In the genomic region with DNA sequence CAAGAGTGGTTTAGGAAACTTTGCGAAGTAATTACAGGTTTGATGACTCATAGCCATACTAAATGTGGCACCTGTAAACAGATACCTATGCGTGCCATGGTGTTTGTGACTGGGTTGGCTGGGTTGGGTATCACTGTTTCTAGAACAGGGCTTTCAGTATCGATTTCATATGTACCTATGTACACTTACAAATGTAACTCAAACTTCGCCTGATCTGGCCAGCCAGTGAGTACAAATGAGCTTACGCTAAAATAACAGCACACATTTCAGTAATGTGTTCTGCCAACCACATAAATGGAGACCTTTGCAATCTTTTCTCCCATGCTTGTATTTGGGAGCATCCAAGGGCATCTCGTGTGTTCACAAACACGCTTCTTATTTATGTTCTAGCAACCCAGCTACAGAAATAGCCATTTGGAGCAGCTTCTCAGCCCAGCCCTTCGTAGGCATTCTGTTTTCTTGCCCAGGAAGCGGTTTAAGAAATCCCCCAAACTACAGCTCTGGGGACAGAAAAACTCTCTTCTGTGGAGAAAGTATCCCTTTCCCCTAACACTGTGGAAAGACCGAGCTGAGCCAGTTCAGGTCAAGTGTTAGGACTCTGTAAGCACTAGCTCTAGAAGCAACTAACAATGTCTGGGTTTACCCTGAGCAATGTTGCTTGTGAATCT, we compare ENCODE assay signal across 9 cellular contexts. TPM values are rescaled to one million over a fixed set of nuclear protein-coding genes. Genes with fewer than 3 reads are reported as not detected.
DNase-seq lines count a peak whose midpoint lies in the region; ATAC-seq, FAIRE-seq and TF ChIP-seq lines count a peak whose summit lies in the region.
"Had no signal": no experiment of that assay in that cellular context is flagged by ENCODE, and none has a peak within 500 bp of the region (broad histone marks: within the 10 kb centered on the region; RNA-seq: fewer than 3 reads in every experiment).

No MANE protein-coding gene starts in this region.

- intact Hi-C loops in HepG2 (cut with micrococcal nuclease; ENCODE audit: unreplicated experiment): no loop called here

- TF ChIP-seq CTCF in GM23338 (conservative IDR thresholded peaks at IDR 0.05; ENCODE audit: low read depth in 2 of 2) (no peak), HepG2 (CRISPR knock-in tag; IDR thresholded peaks at IDR 0.05) (no peak)

- POLR2A ChIA-PET in HepG2 (lab: Yijun Ruan, JAX): no interaction called here

- no peak overlapping the region for H3K27ac ChIP-seq in GM23338 (ENCODE audit: low read depth)
- no peak overlapping the region for H3K27ac ChIP-seq in HepG2 (ENCODE audit: extremely low read length, insufficient read depth, low read length)

- H3K27me3 ChIP-seq in GM23338 (ENCODE audit: insufficient read depth): no peaks in the 10 kb centered on the region
- no peaks in the 10 kb centered on the region for H3K27me3 ChIP-seq in HepG2 (ENCODE audit: control insufficient read depth in 1 of 2, insufficient read depth in 2 of 2, low read length in 2 of 2)

- no peak overlapping the region; the same call in 1 of the 2 replicates for H3K27ac Mint-ChIP-seq in GM23338
- peak overlapping the region; percentile 88 for H3K27ac Mint-ChIP-seq in activated naive CD4-positive, alpha-beta T cell treated with anti-CD3 and anti-CD28 coated beads, Interleukin-2, amount 50 U/mL, for 24 hours

- H3K9me3 Mint-ChIP-seq in GM23338: no peaks in the 10 kb centered on the region
- no peaks in the 10 kb centered on the region for H3K9me3 Mint-ChIP-seq in activated naive CD4-positive, alpha-beta T cell treated with anti-CD3 and anti-CD28 coated beads, Interleukin-2, amount 50 U/mL, for 24 hours
- H3K9me3 Mint-ChIP-seq: brain had no signal

- BruUV-seq in HepG2 (replicated peaks; lab: Mats Ljungman, UMichigan): no TSS peak

- no peak overlapping the region for H3K9ac ChIP-seq in HepG2 (ENCODE audit: insufficient read depth, low read depth, low read length)

- no peak for TF ChIP-seq EP300 in HepG2 (IDR thresholded peaks at IDR 0.05; ENCODE audit: low read depth in 2 of 2, low read length in 2 of 2)
- TF ChIP-seq EP300 in HepG2 (CRISPR knock-in tag; IDR thresholded peaks at IDR 0.05; ENCODE audit: borderline replicate concordance): no peak

- in situ Hi-C loops in HepG2 (cut with HindIII; ENCODE audit: extremely low pct_ligation_motif_present, low pct_unique_long_range_greater_than_20kb): no loop called here

- TF ChIP-seq RAD21 in HepG2 (CRISPR knock-in tag; IDR thresholded peaks at IDR 0.05): no peak

- H3K4me2 ChIP-seq in GM23338 (no peak overlapping the region), HepG2 (ENCODE audit: low read depth, low read length) (no peak overlapping the region)

- H3K4me1 Mint-ChIP-seq in GM23338: peaks cover 26% of the 10 kb centered on the region
- H3K4me1 Mint-ChIP-seq in activated naive CD4-positive, alpha-beta T cell treated with anti-CD3 and anti-CD28 coated beads, Interleukin-2, amount 50 U/mL, for 24 hours: peaks cover 58% of the 10 kb centered on the region

- H3K4me3 ChIP-seq in GM23338 (no peak overlapping the region), HepG2 (replicated peaks in 1 of 3; ENCODE audit: insufficient read depth in 1 of 3, low read depth in 2 of 3, low read length in 3 of 3) (no peak overlapping the region)

- H3K9me3 ChIP-seq in HepG2 (ENCODE audit: low read length): no peaks in the 10 kb centered on the region

- H2AFZ ChIP-seq in GM23338 (peak overlapping the region; percentile 89), HepG2 (ENCODE audit: low read length) (no peak overlapping the region)

- H3K36me3 ChIP-seq in GM23338 (ENCODE audit: insufficient read depth) (no peaks in the 10 kb centered on the region), HepG2 (replicated peaks in 1 of 2; ENCODE audit: control insufficient read depth in 1 of 2, insufficient read depth in 2 of 2, low read length in 2 of 2) (no peaks in the 10 kb centered on the region)

- FAIRE-seq in GM12892 (lab: Jason Lieb, UNC) (peak; percentile 83), HepG2 (lab: Jason Lieb, UNC) (no peak)

- ATAC-seq in GM23338: no peak
- no peak for ATAC-seq in HepG2

- CTCF ChIA-PET in HepG2 (lab: Yijun Ruan, JAX; ENCODE audit: low intra/inter-chr PET ratio, low total read pairs): no interaction called here

- H3K79me2 ChIP-seq in GM23338 (replicated peaks; ENCODE audit: insufficient read depth) (no peaks in the 10 kb centered on the region), HepG2 (ENCODE audit: insufficient read depth, low read length) (no peaks in the 10 kb centered on the region)

- H3K36me3 Mint-ChIP-seq in GM23338 (ENCODE audit: low read depth): no peaks in the 10 kb centered on the region
- peaks cover 1% of the 10 kb centered on the region for H3K36me3 Mint-ChIP-seq in activated naive CD4-positive, alpha-beta T cell treated with anti-CD3 and anti-CD28 coated beads, Interleukin-2, amount 50 U/mL, for 24 hours
- H3K36me3 Mint-ChIP-seq: brain had no signal

- DNase-seq in GM12892 (ENCODE audit: insufficient read length) (peak; percentile 46), GM23338 (ENCODE audit: low spot score) (no peak), NCI-H2171 treated with DMSO at 0.1 percent for 48 hours (lab: John Stamatoyannopoulos, UW) (peak; percentile 75), HT-29 (ENCODE audit: low spot score) (no peak), HepG2 (ENCODE audit: low spot score) (no peak), NCI-H748 (lab: John Stamatoyannopoulos, UW; ENCODE audit: unreplicated experiment) (no peak)
- DNase-seq in stimulated activated CD4-positive, alpha-beta T cell treated with anti-CD3 and anti-CD28 coated beads, Interleukin-4, amount 100 ng/mL, for 24 hours: peak; percentile 75

- H3K4me3 Mint-ChIP-seq in GM23338: no peak overlapping the region
- H3K4me3 Mint-ChIP-seq in activated naive CD4-positive, alpha-beta T cell treated with anti-CD3 and anti-CD28 coated beads, Interleukin-2, amount 50 U/mL, for 24 hours: peak overlapping the region; percentile 51
- H3K4me3 Mint-ChIP-seq: brain had no signal

- no peaks in the 10 kb centered on the region for H4K20me1 ChIP-seq in GM23338 (replicated peaks; ENCODE audit: insufficient read depth)
- no peaks in the 10 kb centered on the region for H4K20me1 ChIP-seq in HepG2 (ENCODE audit: insufficient read depth, low read length)

- no peaks in the 10 kb centered on the region; the same call in 1 of the 2 replicates for H3F3A ChIP-seq in GM23338 (replicated peaks; ENCODE audit: low read depth)

- H3K9me2 ChIP-seq in GM23338 (ENCODE audit: insufficient read depth): no peaks in the 10 kb centered on the region

- H3K4me1 ChIP-seq in GM23338 (ENCODE audit: insufficient read depth): peaks cover 20% of the 10 kb centered on the region
- no peaks in the 10 kb centered on the region for H3K4me1 ChIP-seq in HepG2 (ENCODE audit: insufficient read depth, low read length)

- TF ChIP-seq POLR2A in GM12892 (IDR thresholded peaks at IDR 0.05; ENCODE audit: low read depth, low read length) (no peak), HepG2 (IDR thresholded peaks at IDR 0.05; ENCODE audit: insufficient read depth in 1 of 2, low read depth in 2 of 2, low read length in 2 of 2) (no peak)

- WGBS in HepG2 (ENCODE audit: low lambda C conversion rate): 57% methylated on average over 7 of the region's 10 CpGs

- peaks cover 14% of the 10 kb centered on the region for H3K27me3 Mint-ChIP-seq in GM23338 (ENCODE audit: insufficient read depth, low read depth, poor library complexity)
- H3K27me3 Mint-ChIP-seq in activated naive CD4-positive, alpha-beta T cell treated with anti-CD3 and anti-CD28 coated beads, Interleukin-2, amount 50 U/mL, for 24 hours: no peaks in the 10 kb centered on the region

TF ChIP-seq in HepG2, 621 proteins besides CTCF, POLR2A, EP300 and RAD21 (continues in another document):
- no peak for TF ChIP-seq PHF21A (CRISPR knock-in tag; IDR thresholded peaks at IDR 0.05)
- no peak for TF ChIP-seq ZNF317 (CRISPR knock-in tag; IDR thresholded peaks at IDR 0.05)
- no peak for TF ChIP-seq ZC3H13 (CRISPR knock-in tag; IDR thresholded peaks at IDR 0.05)
- no peak for TF ChIP-seq MEF2D (CRISPR knock-in tag; IDR thresholded peaks at IDR 0.05)
- TF ChIP-seq, protein P1, sequence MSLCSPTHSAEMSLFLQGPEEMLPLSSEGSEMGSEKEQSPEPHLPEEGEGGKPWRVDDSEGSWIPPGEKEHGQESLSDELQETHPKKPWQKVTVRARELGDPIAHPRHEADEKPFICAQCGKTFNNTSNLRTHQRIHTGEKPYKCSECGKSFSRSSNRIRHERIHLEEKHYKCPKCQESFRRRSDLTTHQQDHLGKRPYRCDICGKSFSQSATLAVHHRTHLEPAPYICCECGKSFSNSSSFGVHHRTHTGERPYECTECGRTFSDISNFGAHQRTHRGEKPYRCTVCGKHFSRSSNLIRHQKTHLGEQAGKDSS (CRISPR knock-in tag; IDR thresholded peaks at IDR 0.05; ENCODE audit: borderline replicate concordance, low read depth): no peak
- TF ChIP-seq GPN1 (CRISPR knock-in tag; IDR thresholded peaks at IDR 0.05; ENCODE audit: borderline replicate concordance): no peak

RNA-seq across cellular contexts. Expression of a gene that starts 42.3 kb away (rescaled TPM):
- 18.3 TPM for polyA plus RNA-seq in GM12892 (2012; ENCODE audit: missing spikeins)
- total RNA-seq in GM23338 (2014; rRNA removed; shearing (Covaris generic)): 18.9 and 23.3 TPM in 2 replicates
- polyA plus RNA-seq in GM23338 (2016; fragmentation: Nextera tagmentation; extraction: Ambion mirVana): 11.6 and 13.6 TPM in 2 replicates
- total RNA-seq in HT-29 (2014; rRNA removed; shearing (Covaris generic)): 2.6 and 3.6 TPM in 2 replicates
- 13.0 and 15.2 TPM in 2 replicates for total RNA-seq in HepG2 (2016; rRNA removed; fragmentation: Illumina TruSeq; extraction: Trizol)
- 3.3 and 3.6 TPM in 2 replicates for total RNA-seq in HepG2 (2016; cell fraction: cytosol; rRNA removed; fragmentation: Illumina TruSeq; extraction: Trizol; ENCODE audit: low read depth)
- 14.5 and 16.2 TPM in 2 replicates for total RNA-seq in HepG2 (2016; cell fraction: insoluble cytoplasmic fraction; rRNA removed; fragmentation: Illumina TruSeq; extraction: Trizol)
- total RNA-seq in HepG2 (2016; cell fraction: membrane; rRNA removed; fragmentation: Illumina TruSeq; extraction: Trizol): 3.5 and 4.6 TPM in 2 replicates
- total RNA-seq in HepG2 (2016; cell fraction: nucleus; rRNA removed; fragmentation: Illumina TruSeq; extraction: Trizol): 31.5 and 36.8 TPM in 2 replicates
- 3.6 and 4.6 TPM in 2 replicates for polyA plus RNA-seq in HepG2 (2011; rRNA removed)
- polyA plus RNA-seq in HepG2 (2011; cell fraction: cytosol; rRNA removed): 1.0 and 1.5 TPM in 2 replicates
- 7.7 and 9.1 TPM in 2 replicates for polyA plus RNA-seq in HepG2 (2011; cell fraction: nucleus; rRNA removed)
- polyA plus RNA-seq in HepG2 (2012): 3.2 and 5.0 TPM in 2 replicates
- 0.46 and 0.75 TPM in 2 replicates for polyA plus RNA-seq in HepG2 (2016; cell fraction: cytosol; fragmentation: Illumina TruSeq; extraction: Trizol; ENCODE audit: low read depth)
- 8.5 and 11.4 TPM in 2 replicates for polyA plus RNA-seq in HepG2 (2016; cell fraction: insoluble cytoplasmic fraction; fragmentation: Illumina TruSeq; extraction: Trizol; ENCODE audit: low read depth)
- 2.0 and 2.5 TPM in 2 replicates for polyA plus RNA-seq in HepG2 (2016; cell fraction: membrane; fragmentation: Illumina TruSeq; extraction: Trizol; ENCODE audit: low read depth)
- polyA plus RNA-seq in HepG2 (2016; cell fraction: nucleus; fragmentation: Illumina TruSeq; extraction: Trizol; ENCODE audit: insufficient read depth, low read depth): 34.8 and 39.2 TPM in 2 replicates
- polyA minus RNA-seq in HepG2 (2011; rRNA and poly(A)+ RNA removed; ENCODE audit: low replicate concordance): 0.56 and 3.5 TPM in 2 replicates
- 0.99 and 3.7 TPM in 2 replicates for polyA minus RNA-seq in HepG2 (2011; cell fraction: cytosol; rRNA and poly(A)+ RNA removed)
- polyA minus RNA-seq in HepG2 (2011; cell fraction: nucleus; rRNA and poly(A)+ RNA removed): 17.5 and 21.4 TPM in 2 replicates

Comparison
In these comparisons a context has a peak if more than half of its experiments do, and no peak if none do; other contexts are left out.
1. DNase-seq: peak in GM12892 (single experiment), NCI-H2171 treated with DMSO at 0.1 percent for 48 hours (single experiment) and stimulated activated CD4-positive, alpha-beta T cell treated with anti-CD3 and anti-CD28 coated beads, Interleukin-4, amount 100 ng/mL, for 24 hours (single experiment); none in GM23338 (single experiment), HT-29 (single experiment), HepG2 (single experiment) and NCI-H748 (single experiment).